ENCODE assay signal across 14 cellular contexts in the genomic region with DNA sequence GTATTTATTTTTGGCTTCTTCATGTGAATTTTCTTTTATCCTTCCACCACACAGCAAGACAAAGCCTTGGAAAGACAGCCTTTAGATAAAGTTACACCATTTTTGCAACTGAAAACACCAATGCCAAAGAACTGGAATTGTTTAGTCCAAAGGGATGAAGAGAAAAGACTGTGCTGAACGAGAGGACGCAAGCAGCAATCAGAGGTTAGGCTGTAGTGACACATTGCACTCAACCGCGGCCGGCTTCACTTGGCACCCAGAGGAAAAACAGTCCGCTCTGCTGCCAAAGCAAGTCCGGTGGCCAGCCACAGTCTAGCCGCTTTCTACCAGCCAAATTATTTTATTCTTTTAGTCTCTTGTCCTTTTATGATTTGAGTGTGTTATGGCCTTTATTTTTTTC. TPM values are rescaled to one million over a fixed set of nuclear protein-coding genes. Genes with fewer than 3 reads are reported as not detected.
DNase-seq lines count a peak whose midpoint lies in the region; ATAC-seq and TF ChIP-seq lines count a peak whose summit lies in the region.
"Had no signal": no experiment of that assay in that cellular context is flagged by ENCODE, and none has a peak within 500 bp of the region (broad histone marks: within the 10 kb centered on the region; RNA-seq: fewer than 3 reads in every experiment).

No MANE protein-coding gene starts in this region.

- H3K27me3 ChIP-seq in ascending aorta: no peaks in the 10 kb centered on the region
- no peaks in the 10 kb centered on the region for H3K27me3 ChIP-seq in tibial nerve
- H3K27me3 ChIP-seq in H7 (ENCODE audit: control insufficient read depth, insufficient read depth, low read length): no peaks in the 10 kb centered on the region

- intact Hi-C loops in ascending aorta (cut with DNase I): no loop called here
- intact Hi-C loops in left cardiac atrium (cut with DNase I): no loop called here

- TF ChIP-seq CTCF in ascending aorta (IDR thresholded peaks at IDR 0.05): no peak
- no peak for TF ChIP-seq CTCF in nephron progenitor cell (IDR thresholded peaks at IDR 0.05)
- no peak for TF ChIP-seq CTCF in tibial nerve (IDR thresholded peaks at IDR 0.05)

- no peaks in the 10 kb centered on the region for H3K27me3 Mint-ChIP-seq in nephron progenitor cell (ENCODE audit: low read depth, poor library complexity)
- H3K27me3 Mint-ChIP-seq: dendritic cell treated with granulocyte-macrophage colony-stimulating factor and Interleukin-4, amounts not matched to agents 40 ng/mL and 50 ng/mL, for 4 days had no signal

- peak in 1 of 2 donors; percentile 50 for TF ChIP-seq EP300 in tibial nerve (IDR thresholded peaks at IDR 0.05)

- peaks cover 41% of the 10 kb centered on the region for H3K4me1 Mint-ChIP-seq in nephron progenitor cell
- H3K4me1 Mint-ChIP-seq: activated naive CD8-positive, alpha-beta T cell treated with anti-CD3 and anti-CD28 coated beads, Interleukin-2, amount 50 U/mL, for 24 hours; CD4-positive, alpha-beta memory T cell had no signal

- H3K27ac ChIP-seq in ascending aorta (peak overlapping the region; percentile 10 to 29), tibial nerve (peak overlapping the region in 2 of 4 donors; percentile 3 to 46)

- peak; percentile 74 to 79 for ATAC-seq in left cardiac atrium
- ATAC-seq in GM21515 (IDR thresholded peaks at IDR 0.05; ENCODE audit: unreplicated experiment): no peak
- no peak for ATAC-seq in HG03175 (IDR thresholded peaks at IDR 0.05; ENCODE audit: unreplicated experiment)
- ATAC-seq: activated naive CD8-positive, alpha-beta T cell treated with anti-CD3 and anti-CD28 coated beads, Interleukin-2, amount 50 U/mL, for 24 hours; SK-N-SH treated with all-trans-retinoic acid at 6 μM for 48 hours had no signal

- H3K36me3 Mint-ChIP-seq in nephron progenitor cell (ENCODE audit: low read depth): peaks cover 28% of the 10 kb centered on the region
- H3K36me3 Mint-ChIP-seq: CD4-positive, alpha-beta memory T cell had no signal

- H3K4me3 Mint-ChIP-seq in nephron progenitor cell: no peak overlapping the region
- H3K4me3 Mint-ChIP-seq: activated naive CD8-positive, alpha-beta T cell treated with anti-CD3 and anti-CD28 coated beads, Interleukin-2, amount 50 U/mL, for 24 hours; CD4-positive, alpha-beta memory T cell; dendritic cell treated with granulocyte-macrophage colony-stimulating factor and Interleukin-4, amounts not matched to agents 40 ng/mL and 50 ng/mL, for 4 days had no signal

- no peaks in the 10 kb centered on the region for H3K4me1 ChIP-seq in ascending aorta
- peaks cover 0 to 20% (median 0%) of the 10 kb centered on the region in 4 donors for H3K4me1 ChIP-seq in tibial nerve

- H3K4me3 ChIP-seq in ascending aorta (peak overlapping the region in 1 of 2 donors; percentile 38), tibial nerve (no peak overlapping the region), H7 (ENCODE audit: insufficient read depth, low read depth, low read length) (no peak overlapping the region)

- TF ChIP-seq POLR2A in tibial nerve (IDR thresholded peaks at IDR 0.05): no peak

- DNase-seq in ascending aorta (ENCODE audit: low spot score in 2 of 2) (peak; percentile 9 to 70), left cardiac atrium (peak; percentile 58), nephron progenitor cell (peak; percentile 32), tibial nerve (ENCODE audit: low spot score in 2 of 2) (peak; percentile 23 to 33), H7 (no peak)
- DNase-seq: activated naive CD8-positive, alpha-beta T cell treated with anti-CD3 and anti-CD28 coated beads, Interleukin-2, amount 50 U/mL, for 24 hours; activated T-cell treated with anti-CD3 and anti-CD28 coated beads for 4 hours; CD4-positive, alpha-beta memory T cell; GDM1; NCI-H2171 treated with DMSO at 0.1 percent for 48 hours had no signal

- H3K9me3 Mint-ChIP-seq in nephron progenitor cell: no peaks in the 10 kb centered on the region
- H3K9me3 Mint-ChIP-seq: activated naive CD8-positive, alpha-beta T cell treated with anti-CD3 and anti-CD28 coated beads, Interleukin-2, amount 50 U/mL, for 24 hours; dendritic cell treated with granulocyte-macrophage colony-stimulating factor and Interleukin-4, amounts not matched to agents 40 ng/mL and 50 ng/mL, for 4 days had no signal

- H3K9me3 ChIP-seq in ascending aorta (no peaks in the 10 kb centered on the region), tibial nerve (no peaks in the 10 kb centered on the region)

- 58 to 68% methylated on average over 8 of the region's 8 CpGs for WGBS in tibial nerve, 2 donors

- peak overlapping the region; percentile 5 for H3K27ac Mint-ChIP-seq in nephron progenitor cell
- H3K27ac Mint-ChIP-seq: activated naive CD8-positive, alpha-beta T cell treated with anti-CD3 and anti-CD28 coated beads, Interleukin-2, amount 50 U/mL, for 24 hours; CD4-positive, alpha-beta memory T cell; dendritic cell treated with granulocyte-macrophage colony-stimulating factor and Interleukin-4, amounts not matched to agents 40 ng/mL and 50 ng/mL, for 4 days had no signal

- H3K36me3 ChIP-seq in ascending aorta: no peaks in the 10 kb centered on the region
- no peaks in the 10 kb centered on the region for H3K36me3 ChIP-seq in tibial nerve
- no peaks in the 10 kb centered on the region for H3K36me3 ChIP-seq in H7 (replicated peaks; ENCODE audit: control insufficient read depth, insufficient read depth, low read length)

RNA-seq across cellular contexts. Expression of gene KCNJ8, which starts 49.1 kb away (rescaled TPM):
- total RNA-seq in ascending aorta: 27.8 TPM
- 10 to 100 TPM; 21.7 to 31.2 TPM for total RNA-seq in left cardiac atrium
- total RNA-seq in tibial nerve: 10 to 100 TPM in 2 of 4 donors, 1 to 10 TPM in 2; 7.4 to 19.5 (median 12.9) TPM
- total RNA-seq in H7 (2014; rRNA removed; shearing (Covaris generic)): 0.42 and 0.89 TPM in 2 replicates

Comparison
In these comparisons a context has a peak if more than half of its experiments do, and no peak if none do; other contexts are left out.
1. ATAC-seq: peak in left cardiac atrium (2 of 2); none in GM21515 (single experiment) and HG03175 (single experiment).